In the genomic region with DNA sequence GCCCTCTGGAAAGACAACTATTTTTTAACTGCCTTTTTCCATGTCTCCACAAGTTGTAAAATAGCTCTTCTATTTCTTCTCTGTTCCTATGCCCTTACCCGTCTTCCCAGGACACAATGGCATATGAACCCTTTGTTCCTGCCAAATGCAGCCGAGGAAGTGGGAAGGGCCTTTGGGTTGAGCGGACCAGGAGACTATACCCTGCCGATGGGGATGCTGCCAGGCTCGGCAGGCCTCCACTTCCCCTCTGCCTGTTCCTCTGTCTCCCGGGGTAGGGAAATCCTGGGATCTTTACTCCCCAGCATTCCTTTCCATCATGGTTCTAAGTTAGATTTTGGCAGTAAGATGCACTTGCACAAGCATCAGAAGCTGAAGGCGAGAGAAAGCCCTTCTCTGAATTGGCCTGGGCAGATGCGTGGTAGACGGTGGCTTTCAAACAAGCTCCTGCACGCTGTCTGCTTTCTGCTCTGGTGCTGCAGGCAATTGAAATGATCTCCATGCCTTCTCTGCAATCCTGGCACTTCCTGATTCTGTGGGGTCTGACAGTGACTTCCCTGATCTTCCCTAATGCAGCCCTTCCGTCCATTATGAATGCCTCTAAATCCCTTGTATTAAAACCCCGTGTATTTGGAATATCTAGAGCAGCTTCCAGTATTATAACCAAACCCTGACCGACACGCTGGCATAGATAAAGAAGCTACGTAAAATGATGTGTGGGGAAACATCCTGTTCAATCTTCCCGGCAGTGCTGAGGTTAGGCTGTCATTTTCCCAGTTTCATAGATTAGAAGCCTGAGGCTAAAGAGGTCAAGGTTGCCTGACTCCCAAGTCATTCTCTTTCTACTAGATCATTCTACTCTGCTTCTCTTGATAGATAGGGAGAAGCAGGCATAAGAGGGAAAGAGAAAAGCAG, we compare ENCODE assay signal across 1 cellular context.
TF ChIP-seq lines count a peak whose summit lies in the region.

No MANE protein-coding gene starts in this region.

TF ChIP-seq in HepG2, 621 proteins besides CTCF, POLR2A, EP300 and RAD21:
- TF ChIP-seq, protein P1, sequence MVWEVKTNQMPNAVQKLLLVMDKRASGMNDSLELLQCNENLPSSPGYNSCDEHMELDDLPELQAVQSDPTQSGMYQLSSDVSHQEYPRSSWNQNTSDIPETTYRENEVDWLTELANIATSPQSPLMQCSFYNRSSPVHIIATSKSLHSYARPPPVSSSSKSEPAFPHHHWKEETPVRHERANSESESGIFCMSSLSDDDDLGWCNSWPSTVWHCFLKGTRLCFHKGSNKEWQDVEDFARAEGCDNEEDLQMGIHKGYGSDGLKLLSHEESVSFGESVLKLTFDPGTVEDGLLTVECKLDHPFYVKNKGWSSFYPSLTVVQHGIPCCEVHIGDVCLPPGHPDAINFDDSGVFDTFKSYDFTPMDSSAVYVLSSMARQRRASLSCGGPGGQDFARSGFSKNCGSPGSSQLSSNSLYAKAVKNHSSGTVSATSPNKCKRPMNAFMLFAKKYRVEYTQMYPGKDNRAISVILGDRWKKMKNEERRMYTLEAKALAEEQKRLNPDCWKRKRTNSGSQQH (CRISPR knock-in tag; IDR thresholded peaks at IDR 0.05; ENCODE audit: low read depth), result no peak
- no peak for TF ChIP-seq FOXJ3 (CRISPR knock-in tag; IDR thresholded peaks at IDR 0.05; ENCODE audit: borderline replicate concordance)
- TF ChIP-seq, protein P2, sequence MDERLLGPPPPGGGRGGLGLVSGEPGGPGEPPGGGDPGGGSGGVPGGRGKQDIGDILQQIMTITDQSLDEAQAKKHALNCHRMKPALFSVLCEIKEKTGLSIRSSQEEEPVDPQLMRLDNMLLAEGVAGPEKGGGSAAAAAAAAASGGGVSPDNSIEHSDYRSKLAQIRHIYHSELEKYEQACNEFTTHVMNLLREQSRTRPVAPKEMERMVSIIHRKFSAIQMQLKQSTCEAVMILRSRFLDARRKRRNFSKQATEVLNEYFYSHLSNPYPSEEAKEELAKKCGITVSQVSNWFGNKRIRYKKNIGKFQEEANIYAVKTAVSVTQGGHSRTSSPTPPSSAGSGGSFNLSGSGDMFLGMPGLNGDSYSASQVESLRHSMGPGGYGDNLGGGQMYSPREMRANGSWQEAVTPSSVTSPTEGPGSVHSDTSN (CRISPR knock-in tag; IDR thresholded peaks at IDR 0.05), result no peak
- TF ChIP-seq POLR2AphosphoS2 (IDR thresholded peaks at IDR 0.05; ENCODE audit: low read depth, low read length), result no peak
- TF ChIP-seq, protein P3, sequence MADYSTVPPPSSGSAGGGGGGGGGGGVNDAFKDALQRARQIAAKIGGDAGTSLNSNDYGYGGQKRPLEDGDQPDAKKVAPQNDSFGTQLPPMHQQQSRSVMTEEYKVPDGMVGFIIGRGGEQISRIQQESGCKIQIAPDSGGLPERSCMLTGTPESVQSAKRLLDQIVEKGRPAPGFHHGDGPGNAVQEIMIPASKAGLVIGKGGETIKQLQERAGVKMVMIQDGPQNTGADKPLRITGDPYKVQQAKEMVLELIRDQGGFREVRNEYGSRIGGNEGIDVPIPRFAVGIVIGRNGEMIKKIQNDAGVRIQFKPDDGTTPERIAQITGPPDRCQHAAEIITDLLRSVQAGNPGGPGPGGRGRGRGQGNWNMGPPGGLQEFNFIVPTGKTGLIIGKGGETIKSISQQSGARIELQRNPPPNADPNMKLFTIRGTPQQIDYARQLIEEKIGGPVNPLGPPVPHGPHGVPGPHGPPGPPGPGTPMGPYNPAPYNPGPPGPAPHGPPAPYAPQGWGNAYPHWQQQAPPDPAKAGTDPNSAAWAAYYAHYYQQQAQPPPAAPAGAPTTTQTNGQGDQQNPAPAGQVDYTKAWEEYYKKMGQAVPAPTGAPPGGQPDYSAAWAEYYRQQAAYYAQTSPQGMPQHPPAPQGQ (CRISPR knock-in tag; IDR thresholded peaks at IDR 0.05; ENCODE audit: borderline replicate concordance), result no peak
- TF ChIP-seq NCOR1 (IDR thresholded peaks at IDR 0.05; ENCODE audit: borderline replicate concordance, low read length), result no peak
- no peak for TF ChIP-seq PLRG1 (conservative IDR thresholded peaks at IDR 0.05)
- no peak for TF ChIP-seq KDM2A (CRISPR knock-in tag; IDR thresholded peaks at IDR 0.05; ENCODE audit: borderline replicate concordance, low read depth)
- TF ChIP-seq, protein P4, sequence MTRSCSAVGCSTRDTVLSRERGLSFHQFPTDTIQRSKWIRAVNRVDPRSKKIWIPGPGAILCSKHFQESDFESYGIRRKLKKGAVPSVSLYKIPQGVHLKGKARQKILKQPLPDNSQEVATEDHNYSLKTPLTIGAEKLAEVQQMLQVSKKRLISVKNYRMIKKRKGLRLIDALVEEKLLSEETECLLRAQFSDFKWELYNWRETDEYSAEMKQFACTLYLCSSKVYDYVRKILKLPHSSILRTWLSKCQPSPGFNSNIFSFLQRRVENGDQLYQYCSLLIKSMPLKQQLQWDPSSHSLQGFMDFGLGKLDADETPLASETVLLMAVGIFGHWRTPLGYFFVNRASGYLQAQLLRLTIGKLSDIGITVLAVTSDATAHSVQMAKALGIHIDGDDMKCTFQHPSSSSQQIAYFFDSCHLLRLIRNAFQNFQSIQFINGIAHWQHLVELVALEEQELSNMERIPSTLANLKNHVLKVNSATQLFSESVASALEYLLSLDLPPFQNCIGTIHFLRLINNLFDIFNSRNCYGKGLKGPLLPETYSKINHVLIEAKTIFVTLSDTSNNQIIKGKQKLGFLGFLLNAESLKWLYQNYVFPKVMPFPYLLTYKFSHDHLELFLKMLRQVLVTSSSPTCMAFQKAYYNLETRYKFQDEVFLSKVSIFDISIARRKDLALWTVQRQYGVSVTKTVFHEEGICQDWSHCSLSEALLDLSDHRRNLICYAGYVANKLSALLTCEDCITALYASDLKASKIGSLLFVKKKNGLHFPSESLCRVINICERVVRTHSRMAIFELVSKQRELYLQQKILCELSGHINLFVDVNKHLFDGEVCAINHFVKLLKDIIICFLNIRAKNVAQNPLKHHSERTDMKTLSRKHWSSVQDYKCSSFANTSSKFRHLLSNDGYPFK (CRISPR knock-in tag; IDR thresholded peaks at IDR 0.05; ENCODE audit: borderline replicate concordance), result no peak
- no peak for TF ChIP-seq ZFYVE20 (CRISPR knock-in tag; IDR thresholded peaks at IDR 0.05; ENCODE audit: borderline replicate concordance, low read depth)
- TF ChIP-seq, protein P5, sequence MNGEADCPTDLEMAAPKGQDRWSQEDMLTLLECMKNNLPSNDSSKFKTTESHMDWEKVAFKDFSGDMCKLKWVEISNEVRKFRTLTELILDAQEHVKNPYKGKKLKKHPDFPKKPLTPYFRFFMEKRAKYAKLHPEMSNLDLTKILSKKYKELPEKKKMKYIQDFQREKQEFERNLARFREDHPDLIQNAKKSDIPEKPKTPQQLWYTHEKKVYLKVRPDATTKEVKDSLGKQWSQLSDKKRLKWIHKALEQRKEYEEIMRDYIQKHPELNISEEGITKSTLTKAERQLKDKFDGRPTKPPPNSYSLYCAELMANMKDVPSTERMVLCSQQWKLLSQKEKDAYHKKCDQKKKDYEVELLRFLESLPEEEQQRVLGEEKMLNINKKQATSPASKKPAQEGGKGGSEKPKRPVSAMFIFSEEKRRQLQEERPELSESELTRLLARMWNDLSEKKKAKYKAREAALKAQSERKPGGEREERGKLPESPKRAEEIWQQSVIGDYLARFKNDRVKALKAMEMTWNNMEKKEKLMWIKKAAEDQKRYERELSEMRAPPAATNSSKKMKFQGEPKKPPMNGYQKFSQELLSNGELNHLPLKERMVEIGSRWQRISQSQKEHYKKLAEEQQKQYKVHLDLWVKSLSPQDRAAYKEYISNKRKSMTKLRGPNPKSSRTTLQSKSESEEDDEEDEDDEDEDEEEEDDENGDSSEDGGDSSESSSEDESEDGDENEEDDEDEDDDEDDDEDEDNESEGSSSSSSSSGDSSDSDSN (CRISPR knock-in tag; IDR thresholded peaks at IDR 0.05), result no peak
- no peak for TF ChIP-seq GPN1 (CRISPR knock-in tag; IDR thresholded peaks at IDR 0.05; ENCODE audit: borderline replicate concordance)
- TF ChIP-seq, protein P6, sequence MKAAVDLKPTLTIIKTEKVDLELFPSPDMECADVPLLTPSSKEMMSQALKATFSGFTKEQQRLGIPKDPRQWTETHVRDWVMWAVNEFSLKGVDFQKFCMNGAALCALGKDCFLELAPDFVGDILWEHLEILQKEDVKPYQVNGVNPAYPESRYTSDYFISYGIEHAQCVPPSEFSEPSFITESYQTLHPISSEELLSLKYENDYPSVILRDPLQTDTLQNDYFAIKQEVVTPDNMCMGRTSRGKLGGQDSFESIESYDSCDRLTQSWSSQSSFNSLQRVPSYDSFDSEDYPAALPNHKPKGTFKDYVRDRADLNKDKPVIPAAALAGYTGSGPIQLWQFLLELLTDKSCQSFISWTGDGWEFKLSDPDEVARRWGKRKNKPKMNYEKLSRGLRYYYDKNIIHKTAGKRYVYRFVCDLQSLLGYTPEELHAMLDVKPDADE (CRISPR knock-in tag; IDR thresholded peaks at IDR 0.05), result no peak
- TF ChIP-seq, protein P7, sequence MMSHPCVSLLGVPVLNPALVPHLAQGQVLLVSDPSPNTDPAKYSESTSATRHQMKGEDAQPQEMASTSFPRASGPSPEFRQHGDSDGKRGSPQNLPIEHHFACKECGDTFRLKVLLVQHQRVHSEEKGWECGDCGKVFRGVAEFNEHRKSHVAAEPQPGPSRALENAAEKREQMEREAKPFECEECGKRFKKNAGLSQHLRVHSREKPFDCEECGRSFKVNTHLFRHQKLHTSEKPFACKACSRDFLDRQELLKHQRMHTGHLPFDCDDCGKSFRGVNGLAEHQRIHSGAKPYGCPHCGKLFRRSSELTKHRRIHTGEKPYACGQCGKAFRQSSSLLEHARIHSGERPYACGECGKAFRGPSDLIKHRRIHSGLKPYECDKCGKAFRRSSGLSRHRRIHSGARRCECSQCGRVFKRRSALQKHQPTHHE (CRISPR knock-in tag; IDR thresholded peaks at IDR 0.05; ENCODE audit: borderline replicate concordance), result no peak
- TF ChIP-seq ZNF556 (CRISPR knock-in tag; IDR thresholded peaks at IDR 0.05; ENCODE audit: borderline replicate concordance), result no peak
- TF ChIP-seq GTF2F1 (IDR thresholded peaks at IDR 0.05; ENCODE audit: low read length), result no peak
- no peak for TF ChIP-seq ZNF878 (CRISPR knock-in tag; IDR thresholded peaks at IDR 0.05)
- TF ChIP-seq, protein P8, sequence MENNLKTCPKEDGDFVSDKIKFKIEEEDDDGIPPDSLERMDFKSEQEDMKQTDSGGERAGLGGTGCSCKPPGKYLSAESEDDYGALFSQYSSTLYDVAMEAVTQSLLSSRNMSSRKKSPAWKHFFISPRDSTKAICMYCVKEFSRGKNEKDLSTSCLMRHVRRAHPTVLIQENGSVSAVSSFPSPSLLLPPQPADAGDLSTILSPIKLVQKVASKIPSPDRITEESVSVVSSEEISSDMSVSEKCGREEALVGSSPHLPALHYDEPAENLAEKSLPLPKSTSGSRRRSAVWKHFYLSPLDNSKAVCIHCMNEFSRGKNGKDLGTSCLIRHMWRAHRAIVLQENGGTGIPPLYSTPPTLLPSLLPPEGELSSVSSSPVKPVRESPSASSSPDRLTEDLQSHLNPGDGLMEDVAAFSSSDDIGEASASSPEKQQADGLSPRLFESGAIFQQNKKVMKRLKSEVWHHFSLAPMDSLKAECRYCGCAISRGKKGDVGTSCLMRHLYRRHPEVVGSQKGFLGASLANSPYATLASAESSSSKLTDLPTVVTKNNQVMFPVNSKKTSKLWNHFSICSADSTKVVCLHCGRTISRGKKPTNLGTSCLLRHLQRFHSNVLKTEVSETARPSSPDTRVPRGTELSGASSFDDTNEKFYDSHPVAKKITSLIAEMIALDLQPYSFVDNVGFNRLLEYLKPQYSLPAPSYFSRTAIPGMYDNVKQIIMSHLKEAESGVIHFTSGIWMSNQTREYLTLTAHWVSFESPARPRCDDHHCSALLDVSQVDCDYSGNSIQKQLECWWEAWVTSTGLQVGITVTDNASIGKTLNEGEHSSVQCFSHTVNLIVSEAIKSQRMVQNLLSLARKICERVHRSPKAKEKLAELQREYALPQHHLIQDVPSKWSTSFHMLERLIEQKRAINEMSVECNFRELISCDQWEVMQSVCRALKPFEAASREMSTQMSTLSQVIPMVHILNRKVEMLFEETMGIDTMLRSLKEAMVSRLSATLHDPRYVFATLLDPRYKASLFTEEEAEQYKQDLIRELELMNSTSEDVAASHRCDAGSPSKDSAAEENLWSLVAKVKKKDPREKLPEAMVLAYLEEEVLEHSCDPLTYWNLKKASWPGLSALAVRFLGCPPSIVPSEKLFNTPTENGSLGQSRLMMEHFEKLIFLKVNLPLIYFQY (CRISPR knock-in tag; IDR thresholded peaks at IDR 0.05; ENCODE audit: borderline replicate concordance), result no peak
- no peak for TF ChIP-seq JDP2 (CRISPR knock-in tag; IDR thresholded peaks at IDR 0.05; ENCODE audit: borderline replicate concordance)
- TF ChIP-seq ZNF546 (CRISPR knock-in tag; conservative IDR thresholded peaks at IDR 0.05), result no peak
